17 cellular contexts compared by ENCODE assay signal in genomic region chr4:53514509-53514908, GRCh38.
DNase-seq lines count a peak whose midpoint lies in the region; ATAC-seq, FAIRE-seq and TF ChIP-seq lines count a peak whose summit lies in the region.
"Had no signal": no experiment of that assay in that cellular context is flagged by ENCODE, and none has a peak within 500 bp of the region (broad histone marks: within the 10 kb centered on the region; RNA-seq: fewer than 3 reads in every experiment).

No MANE protein-coding gene starts in this region.

- no peak for TF ChIP-seq RAD21 in SK-N-SH (IDR thresholded peaks at IDR 0.05; ENCODE audit: low read length)
- TF ChIP-seq RAD21 in GM12878 (IDR thresholded peaks at IDR 0.05; ENCODE audit: insufficient read depth, low read depth, low read length): no peak

- TF ChIP-seq CTCF in HEK293 (tag by site-specific recombination; IDR thresholded peaks at IDR 0.05): no peak
- TF ChIP-seq CTCF in SK-N-SH (IDR thresholded peaks at IDR 0.05): no peak
- no peak for TF ChIP-seq CTCF in GM12878 (IDR thresholded peaks at IDR 0.05 in 2 of 3, conservative IDR thresholded peaks at IDR 0.05 in 1 of 3; ENCODE audit: control insufficient read depth in 2 of 3, extremely low read depth in 1 of 3, insufficient read depth in 1 of 3, low read depth in 3 of 3, low read length in 3 of 3)

- no peaks in the 10 kb centered on the region for H3K9me3 ChIP-seq in HEK293 (ENCODE audit: control insufficient read depth, insufficient read depth, low read depth, low read length)
- no peaks in the 10 kb centered on the region for H3K9me3 ChIP-seq in SK-N-SH
- H3K9me3 ChIP-seq in GM12878 (replicated peaks; ENCODE audit: control insufficient read depth, insufficient read depth, low read length): no peaks in the 10 kb centered on the region
- H3K9me3 ChIP-seq: BLaER1 treated with 17β-estradiol and CSF1 and Interleukin-3, amounts not matched to agents 10 nM and 100 nM had no signal

- in situ Hi-C loops in GM12878 (cut with MboI): no loop called here

- H3K36me3 ChIP-seq in HEK293 (ENCODE audit: control insufficient read depth in 2 of 2, insufficient read depth in 1 of 2, low read length in 2 of 2): no peaks in the 10 kb centered on the region
- no peaks in the 10 kb centered on the region for H3K36me3 ChIP-seq in SK-N-SH (replicated peaks in 1 of 2; ENCODE audit: control insufficient read depth in 1 of 2, insufficient read depth in 2 of 2, low read length in 1 of 2)
- no peaks in the 10 kb centered on the region for H3K36me3 ChIP-seq in GM12878 (ENCODE audit: control insufficient read depth in 2 of 2, insufficient read depth in 2 of 2, low read length in 1 of 2)
- H3K36me3 ChIP-seq: BLaER1 treated with 17β-estradiol and CSF1 and Interleukin-3, amounts not matched to agents 10 nM and 100 nM had no signal

- H3K4me2 ChIP-seq in SK-N-SH (no peak overlapping the region), GM12878 (ENCODE audit: control insufficient read depth, insufficient read depth) (no peak overlapping the region)
- H3K4me2 ChIP-seq: BLaER1 treated with 17β-estradiol and CSF1 and Interleukin-3, amounts not matched to agents 10 nM and 100 nM had no signal

- TF ChIP-seq EP300 in SK-N-SH (IDR thresholded peaks at IDR 0.05; ENCODE audit: borderline replicate concordance in 1 of 2, low read depth in 1 of 2, low read length in 1 of 2) (no peak), GM12878 (IDR thresholded peaks at IDR 0.05; ENCODE audit: borderline replicate concordance in 1 of 2, control insufficient read depth in 1 of 2, low read depth in 2 of 2, low read length in 2 of 2) (no peak)

- H3K4me1 ChIP-seq in HEK293 (ENCODE audit: control insufficient read depth, insufficient read depth, low read length) (no peaks in the 10 kb centered on the region), SK-N-SH (ENCODE audit: control insufficient read depth in 1 of 2, insufficient read depth in 2 of 2, low read depth in 1 of 2, low read length in 1 of 2) (peaks cover 0 to 7% of the 10 kb centered on the region in 2 experiments; a peak in 1 of 4 replicates), GM12878 (ENCODE audit: control insufficient read depth, insufficient read depth, low read length) (no peaks in the 10 kb centered on the region)
- H3K4me1 ChIP-seq: BLaER1 treated with 17β-estradiol and CSF1 and Interleukin-3, amounts not matched to agents 10 nM and 100 nM had no signal

- intact Hi-C loops in GM12878 (cut with micrococcal nuclease; ENCODE audit: unreplicated experiment): no loop called here

- H4K20me1 ChIP-seq in SK-N-SH (ENCODE audit: insufficient read depth) (no peaks in the 10 kb centered on the region), GM12878 (ENCODE audit: control insufficient read depth, insufficient read depth) (no peaks in the 10 kb centered on the region)
- H4K20me1 ChIP-seq: BLaER1 treated with 17β-estradiol and CSF1 and Interleukin-3, amounts not matched to agents 10 nM and 100 nM had no signal

- no peak overlapping the region for H2AFZ ChIP-seq in SK-N-SH (ENCODE audit: low read depth)
- no peak overlapping the region for H2AFZ ChIP-seq in GM12878 (ENCODE audit: control insufficient read depth, low read depth, low read length)

- no peak overlapping the region for H3K4me3 ChIP-seq in HEK293 (ENCODE audit: low read depth, low read length)
- no peak overlapping the region for H3K4me3 ChIP-seq in SK-N-SH (ENCODE audit: low read depth in 2 of 2, low read length in 1 of 2)
- H3K4me3 ChIP-seq in GM12878: no peak overlapping the region
- H3K4me3 ChIP-seq: BLaER1 treated with 17β-estradiol and CSF1 and Interleukin-3, amounts not matched to agents 10 nM and 100 nM had no signal

- FAIRE-seq in GM12878 (lab: Jason Lieb, UNC): no peak
- FAIRE-seq: GM18507 had no signal

- RAD21 ChIA-PET in GM12878 (lab: Charles Lee; ENCODE audit: unreplicated experiment): no interaction called here

- no CpG with 5 or more reads among the region's 1 CpG for WGBS in SK-N-SH (ENCODE audit: low lambda C conversion rate)
- 0% methylated on average over 1 of the region's 1 CpG for WGBS in GM12878 (ENCODE audit: insufficient coverage, insufficient replicate concordance, low lambda C conversion rate, missing lambda C conversion rate)

- POLR2A ChIA-PET in HEK293 (lab: Yijun Ruan, JAX) (interaction anchor here (0.7 kb wide), 1 partner anchor 19 kb away, joined by 3 read pairs; no protein-coding TSS in a partner anchor), SK-N-SH (lab: Yijun Ruan, JAX) (no interaction called here), GM12878 (lab: Charles Lee) (no interaction called here)

- H3K9ac ChIP-seq in SK-N-SH: no peak overlapping the region
- H3K9ac ChIP-seq in GM12878 (ENCODE audit: control insufficient read depth, insufficient read depth, low read length): no peak overlapping the region
- H3K9ac ChIP-seq: BLaER1 treated with 17β-estradiol and CSF1 and Interleukin-3, amounts not matched to agents 10 nM and 100 nM had no signal

- H3K27me3 ChIP-seq in SK-N-SH (ENCODE audit: insufficient read depth) (no peaks in the 10 kb centered on the region), GM12878 (replicated peaks in 1 of 2; ENCODE audit: control insufficient read depth in 2 of 2, insufficient read depth in 2 of 2, low read length in 1 of 2) (no peaks in the 10 kb centered on the region; a peak in 1 of 4 replicates)
- H3K27me3 ChIP-seq: BLaER1 treated with 17β-estradiol and CSF1 and Interleukin-3, amounts not matched to agents 10 nM and 100 nM had no signal

- ATAC-seq in GM12878: peak; percentile 67
- ATAC-seq in GM19328 (IDR thresholded peaks at IDR 0.05; ENCODE audit: unreplicated experiment): no peak
- no peak for ATAC-seq in HG02973 (IDR thresholded peaks at IDR 0.05; ENCODE audit: unreplicated experiment)

- no peak for TF ChIP-seq POLR2A in GM12878 (IDR thresholded peaks at IDR 0.05; ENCODE audit: low read depth, low read length)

- H3F3A ChIP-seq in SK-N-SH (replicated peaks; ENCODE audit: insufficient read depth): no peaks in the 10 kb centered on the region

- CTCF ChIA-PET in HEK293 (lab: Yijun Ruan, JAX) (interaction anchor here (0.6 kb wide), 1 partner anchor 813 kb away, joined by 4 read pairs; no protein-coding TSS in a partner anchor), SK-N-SH (lab: Yijun Ruan, JAX) (interaction anchor here (1.0 to 1.4 kb wide), 2 partner anchors 14 to 87 kb away, joined by 3 read pairs; no protein-coding TSS in a partner anchor), GM12878 (lab: Yijun Ruan, JAX) (interaction anchor here (1.0 kb wide), 1 partner anchor 15 kb away, joined by 3 read pairs; no protein-coding TSS in a partner anchor)

- no peaks in the 10 kb centered on the region for H3K9me2 ChIP-seq in SK-N-SH

- SMC1A ChIA-PET in GM12878 (lab: Charles Lee; ENCODE audit: uncharacterized antibody, unreplicated experiment): interaction anchor here (1.1 to 3.4 kb wide), 2 partner anchors 14 to 179 kb away, joined by 3 to 13 read pairs; no protein-coding TSS in a partner anchor

- H3K79me2 ChIP-seq in SK-N-SH (ENCODE audit: insufficient read depth): no peaks in the 10 kb centered on the region
- H3K79me2 ChIP-seq in GM12878 (ENCODE audit: control insufficient read depth, insufficient read depth, low read length): no peaks in the 10 kb centered on the region

- DNase-seq in EH (ENCODE audit: low read depth): peak; percentile 43
- peak; percentile 23 for DNase-seq in SK-N-SH
- DNase-seq in GM12878 (ENCODE audit: low read depth, low spot score): no peak
- DNase-seq in DMS153 treated with DMSO at 0.1 percent for 48 hours (lab: John Stamatoyannopoulos, UW; ENCODE audit: unreplicated experiment): no peak
- DNase-seq in NCI-H1436 (lab: John Stamatoyannopoulos, UW): no peak
- DNase-seq: ACHN; CD4-positive, CD25-positive, alpha-beta regulatory T cell; DMS79; GF-D8; HCEC 1CT; KG1 had no signal

- H3K27ac ChIP-seq in HEK293 (ENCODE audit: extremely low read depth, low read depth, low read length): no peak overlapping the region
- no peak overlapping the region for H3K27ac ChIP-seq in SK-N-SH (ENCODE audit: low read depth in 2 of 2, low read length in 1 of 2)
- H3K27ac ChIP-seq in GM12878 (ENCODE audit: control insufficient read depth, insufficient read depth): no peak overlapping the region
- H3K27ac ChIP-seq: BLaER1 treated with 17β-estradiol and CSF1 and Interleukin-3, amounts not matched to agents 10 nM and 100 nM; HL-60 had no signal

- no TSS peak for BruUV-seq in GM12878 (replicated peaks; lab: Mats Ljungman, UMichigan)

TF ChIP-seq in HEK293, 187 proteins besides CTCF, POLR2A, EP300 and RAD21 (continues in another document):
- TF ChIP-seq ZBTB26 (tag by site-specific recombination; optimal IDR thresholded peaks at IDR 0.05): no peak
- no peak for TF ChIP-seq ZNF548 (tag by site-specific recombination; IDR thresholded peaks at IDR 0.05)

TF ChIP-seq in SK-N-SH, 30 proteins besides CTCF, POLR2A, EP300 and RAD21:
- TF ChIP-seq TCF12 (IDR thresholded peaks at IDR 0.05) (peak; percentile 37; the same call in 1 of the 2 replicates), EZH2phosphoT487 (IDR thresholded peaks at IDR 0.05; ENCODE audit: borderline replicate concordance, low read depth) (no peak), PBX3 (IDR thresholded peaks at IDR 0.05) (0 out of 2 replicates have a peak, but pooled peaks have one; percentile 10)

TF ChIP-seq in GM12878, 131 proteins besides CTCF, POLR2A, EP300 and RAD21 (continues in another document):
- TF ChIP-seq NKRF (conservative IDR thresholded peaks at IDR 0.05): no peak
- no peak for TF ChIP-seq CBX5 (IDR thresholded peaks at IDR 0.05; ENCODE audit: low read depth)
- no peak for TF ChIP-seq YY1 (IDR thresholded peaks at IDR 0.05; ENCODE audit: low read depth, low read length)

Comparison
In these comparisons a context has a peak if more than half of its experiments do, and no peak if none do; other contexts are left out.
1. DNase-seq: peak in EH (single experiment) and SK-N-SH (single experiment); none in GM12878 (single experiment), DMS153 treated with DMSO at 0.1 percent for 48 hours (single experiment) and NCI-H1436 (single experiment).